Comparison of ENCODE assay signal across 29 cellular contexts in genomic region chr20:4797275-4797674, GRCh38. TPM values are rescaled to one million over a fixed set of nuclear protein-coding genes. Genes with fewer than 3 reads are reported as not detected.
DNase-seq lines count a peak whose midpoint lies in the region; ATAC-seq and TF ChIP-seq lines count a peak whose summit lies in the region.
"Had no signal": no experiment of that assay in that cellular context is flagged by ENCODE, and none has a peak within 500 bp of the region (broad histone marks: within the 10 kb centered on the region; RNA-seq: fewer than 3 reads in every experiment).

No MANE protein-coding gene starts in this region.

- no peak overlapping the region for H3K4me3 ChIP-seq in BLaER1 treated with 17β-estradiol and CSF1 and Interleukin-3, amounts not matched to agents 10 nM and 100 nM
- H3K4me3 ChIP-seq in fibroblast of the aortic adventitia (ENCODE audit: low read depth, low read length) = no peak overlapping the region
- H3K4me3 ChIP-seq in WERI-Rb-1 (ENCODE audit: low read depth, low read length) = no peak overlapping the region
- H3K4me3 ChIP-seq: body of pancreas, esophagus muscularis mucosa, heart left ventricle, left ventricle myocardium inferior, Peyer's patch, smooth muscle cell, stomach, uterus had no signal

- no peaks in the 10 kb centered on the region for H3K27me3 Mint-ChIP-seq in activated CD4-positive, alpha-beta T cell treated with anti-CD3 and anti-CD28 coated beads for 36 hours
- H3K27me3 Mint-ChIP-seq: CD4-positive, CD25-positive, alpha-beta regulatory T cell had no signal

- peak; percentile 68 for ATAC-seq in activated CD4-positive, alpha-beta T cell treated with anti-CD3 and anti-CD28 coated beads for 36 hours
- ATAC-seq in HG03354 (IDR thresholded peaks at IDR 0.05; ENCODE audit: poor library complexity, severe bottlenecking, unreplicated experiment) = no peak
- ATAC-seq: body of pancreas, foreskin keratinocyte, heart left ventricle, right cardiac atrium had no signal

- no peak overlapping the region for H3K4me3 Mint-ChIP-seq in activated CD4-positive, alpha-beta T cell treated with anti-CD3 and anti-CD28 coated beads for 36 hours
- H3K4me3 Mint-ChIP-seq: CD4-positive, CD25-positive, alpha-beta regulatory T cell had no signal

- CTCF ChIA-PET in activated CD4-positive, alpha-beta T cell treated with anti-CD3 and anti-CD28 coated beads for 36 hours (lab: Charles Lee) = interaction anchor here (0.7 to 1.4 kb wide), 3 partner anchors 9 to 159 kb away, joined by 3 to 4 read pairs (median 3); no protein-coding TSS in a partner anchor

- peaks cover 3% of the 10 kb centered on the region for H3K9me3 Mint-ChIP-seq in activated CD4-positive, alpha-beta T cell treated with anti-CD3 and anti-CD28 coated beads for 36 hours (ENCODE audit: low read depth)

- H3K9ac ChIP-seq in BLaER1 treated with 17β-estradiol and CSF1 and Interleukin-3, amounts not matched to agents 10 nM and 100 nM = 0 out of 22 replicates have a peak overlapping the region, but pooled peaks of 1 of the 11 experiments have one; percentile 16

- in situ Hi-C loops in ACHN (cut with HindIII; ENCODE audit: low pct_ligation_motif_present, low pct_unique_long_range_greater_than_20kb, low sequenced_read_pairs) = no loop called here

- peaks cover 0 to 23% (median 7%) of the 10 kb centered on the region in 11 experiments; a peak in 11 of 22 replicates for H3K9me3 ChIP-seq in BLaER1 treated with 17β-estradiol and CSF1 and Interleukin-3, amounts not matched to agents 10 nM and 100 nM (replicated peaks in 1 of 11)
- H3K9me3 ChIP-seq in WERI-Rb-1 (ENCODE audit: severe bottlenecking) = no peaks in the 10 kb centered on the region
- H3K9me3 ChIP-seq: Peyer's patch had no signal

- POLR2A ChIA-PET in activated CD4-positive, alpha-beta T cell treated with anti-CD3 and anti-CD28 coated beads for 36 hours (lab: Charles Lee) = interaction anchor here (0.6 to 2.9 kb wide), 2 partner anchors 17 to 261 kb away, joined by 3 to 13 read pairs; no protein-coding TSS in a partner anchor

- peaks cover 98 to 100% (median 99%) of the 10 kb centered on the region in 11 experiments for H3K36me3 ChIP-seq in BLaER1 treated with 17β-estradiol and CSF1 and Interleukin-3, amounts not matched to agents 10 nM and 100 nM
- H3K36me3 ChIP-seq in WERI-Rb-1 = 0 out of 2 replicates have a peak, but pooled peaks cover 4% of the 10 kb centered on the region
- H3K36me3 ChIP-seq: uterus had no signal

- 0 out of 22 replicates have a peak overlapping the region, but pooled peaks of 1 of the 11 experiments have one; percentile 2 for H3K4me2 ChIP-seq in BLaER1 treated with 17β-estradiol and CSF1 and Interleukin-3, amounts not matched to agents 10 nM and 100 nM
- H3K4me2 ChIP-seq: smooth muscle cell had no signal

- H4K20me1 ChIP-seq in BLaER1 treated with 17β-estradiol and CSF1 and Interleukin-3, amounts not matched to agents 10 nM and 100 nM = peaks cover 0 to 86% (median 0%) of the 10 kb centered on the region in 11 experiments; a peak in 5 of 22 replicates

- TF ChIP-seq CTCF in fibroblast of the aortic adventitia (IDR thresholded peaks at IDR 0.05; ENCODE audit: insufficient read depth, low read length) (no peak), WERI-Rb-1 (IDR thresholded peaks at IDR 0.05; ENCODE audit: low read depth, low read length) (no peak)

- intact Hi-C loops in activated CD4-positive, alpha-beta T cell treated with anti-CD3 and anti-CD28 coated beads for 36 hours (cut with DNase I, micrococcal nuclease) = no loop called here

- H3K27me3 ChIP-seq in BLaER1 treated with 17β-estradiol and CSF1 and Interleukin-3, amounts not matched to agents 10 nM and 100 nM = no peaks in the 10 kb centered on the region
- no peaks in the 10 kb centered on the region for H3K27me3 ChIP-seq in WERI-Rb-1 (ENCODE audit: insufficient read depth, low read depth, severe bottlenecking)
- H3K27me3 ChIP-seq: body of pancreas, esophagus muscularis mucosa, heart left ventricle, Peyer's patch, stomach, uterus had no signal

- DNase-seq in activated CD4-positive, alpha-beta T cell treated with anti-CD3 and anti-CD28 coated beads for 36 hours = no peak
- no peak for DNase-seq in activated CD4-positive, alpha-beta T cell treated with anti-CD3 and anti-CD28 coated beads, Interleukin-2, amount 50 U/mL, for 4 hours
- DNase-seq in M059J (ENCODE audit: low read depth) = peak; percentile 44
- DNase-seq in fibroblast of the aortic adventitia (ENCODE audit: low read depth) = peak; percentile 34
- no peak for DNase-seq in WERI-Rb-1
- no peak for DNase-seq in ACHN
- DNase-seq: 8988T; activated CD4-positive, alpha-beta T cell treated with anti-CD3 and anti-CD28 coated beads, Interleukin-2, amount 50 U/mL, for 1 hour; activated CD8-positive, alpha-beta memory T cell treated with anti-CD3 and anti-CD28 coated beads, Interleukin-2, amount 50 U/mL, for 4 hours; activated effector memory CD4-positive, alpha-beta T cell treated with anti-CD3 and anti-CD28 coated beads, Interleukin-2, amount 50 U/mL, for 16 hours; body of pancreas; CD4-positive, CD25-positive, alpha-beta regulatory T cell; cerebellar nuclear complex; foreskin keratinocyte; heart left ventricle; left ventricle myocardium inferior; NCI-H2029 treated with DMSO at 0.1 percent for 48 hours; NCI-H2227 treated with DMSO at 0.1 percent for 48 hours; NCI-H748 treated with DMSO at 0.1 percent for 48 hours; Peyer's patch; right cardiac atrium; SHP77 treated with DMSO at 0.1 percent for 48 hours; stomach; T-helper 9 cell; uterus had no signal

- H3K27ac ChIP-seq in BLaER1 treated with 17β-estradiol and CSF1 and Interleukin-3, amounts not matched to agents 10 nM and 100 nM = peak overlapping the region in 6 of 11 experiments; percentile 6 to 86 (median 52); a peak in 6 of 22 replicates
- no peak overlapping the region for H3K27ac ChIP-seq in WERI-Rb-1
- H3K27ac ChIP-seq: body of pancreas, esophagus muscularis mucosa, foreskin keratinocyte, heart left ventricle, left ventricle myocardium inferior, Peyer's patch, stomach, uterus had no signal

- peaks cover 0 to 51% (median 24%) of the 10 kb centered on the region in 10 experiments; a peak in 18 of 20 replicates for H3K4me1 ChIP-seq in BLaER1 treated with 17β-estradiol and CSF1 and Interleukin-3, amounts not matched to agents 10 nM and 100 nM
- H3K4me1 ChIP-seq: body of pancreas, esophagus muscularis mucosa, foreskin keratinocyte, left ventricle myocardium inferior, Peyer's patch, uterus had no signal

- H3K36me3 Mint-ChIP-seq in activated CD4-positive, alpha-beta T cell treated with anti-CD3 and anti-CD28 coated beads for 36 hours (ENCODE audit: low read depth) = peaks cover 79% of the 10 kb centered on the region

- peak overlapping the region; percentile 58 for H3K27ac Mint-ChIP-seq in activated CD4-positive, alpha-beta T cell treated with anti-CD3 and anti-CD28 coated beads for 36 hours

- H3K4me1 Mint-ChIP-seq in activated CD4-positive, alpha-beta T cell treated with anti-CD3 and anti-CD28 coated beads for 36 hours = peaks cover 30% of the 10 kb centered on the region

RNA-seq across cellular contexts. Expression of gene RASSF2, which starts 26.1 kb away (rescaled TPM):
- 10 to 100 TPM; 49.1 to 53.7 TPM for total RNA-seq in activated CD4-positive, alpha-beta T cell treated with anti-CD3 and anti-CD28 coated beads for 36 hours
- 3.7 and 5.6 TPM in 2 replicates for total RNA-seq in M059J (2014; rRNA removed; shearing (Covaris generic))
- 4.5 and 11.6 TPM in 2 replicates for total RNA-seq in fibroblast of the aortic adventitia (ENCODE audit: low replicate concordance)
- total RNA-seq: foreskin keratinocyte had no signal

Comparison
In these comparisons a context has a peak if more than half of its experiments do, and no peak if none do; other contexts are left out.
1. DNase-seq: peak in M059J (single experiment) and fibroblast of the aortic adventitia (single experiment); none in activated CD4-positive, alpha-beta T cell treated with anti-CD3 and anti-CD28 coated beads for 36 hours (single experiment), activated CD4-positive, alpha-beta T cell treated with anti-CD3 and anti-CD28 coated beads, Interleukin-2, amount 50 U/mL, for 4 hours (0 of 2), WERI-Rb-1 (single experiment) and ACHN (single experiment).